8 cellular contexts compared by ENCODE assay signal in genomic region chr6:42050897-42051653, GRCh38. TPM values are rescaled to one million over a fixed set of nuclear protein-coding genes. Genes with fewer than 3 reads are reported as not detected.
DNase-seq lines count a peak whose midpoint lies in the region; ATAC-seq and TF ChIP-seq lines count a peak whose summit lies in the region.

No MANE protein-coding gene starts in this region.

- DNase-seq in MG63 (no peak), nephron progenitor cell (no peak), SK-N-DZ (ENCODE audit: low spot score) (no peak), epidermal melanocyte (ENCODE audit: insufficient read length, low spot score) (no peak), SW 1271 (lab: John Stamatoyannopoulos, UW) (no peak)

- peak overlapping the region; percentile 90 to 97 (median 94) for H3K9ac ChIP-seq in BLaER1 treated with 17β-estradiol and CSF1 and Interleukin-3, amounts not matched to agents 10 nM and 100 nM
- peak overlapping the region; percentile 65 to 90 for H3K9ac ChIP-seq in duodenal mucosa (ENCODE audit: low read depth in 1 of 2, low read length in 2 of 2)

- H3K36me3 ChIP-seq in BLaER1 treated with 17β-estradiol and CSF1 and Interleukin-3, amounts not matched to agents 10 nM and 100 nM = peaks cover 41 to 46% (median 43%) of the 10 kb centered on the region in 11 experiments
- H3K36me3 ChIP-seq in MG63 (no peaks in the 10 kb centered on the region; the same call in 1 of the 2 replicates), duodenal mucosa (ENCODE audit: control insufficient read depth in 1 of 2, insufficient read depth in 2 of 2, low read length in 2 of 2) (peaks cover 15 to 17% of the 10 kb centered on the region in 2 donors)

- H3K9me3 Mint-ChIP-seq in nephron progenitor cell = no peaks in the 10 kb centered on the region

- peaks cover 49 to 61% (median 54%) of the 10 kb centered on the region in 10 experiments for H3K4me1 ChIP-seq in BLaER1 treated with 17β-estradiol and CSF1 and Interleukin-3, amounts not matched to agents 10 nM and 100 nM
- H3K4me1 ChIP-seq in duodenal mucosa (ENCODE audit: control insufficient read depth in 1 of 2, insufficient read depth in 2 of 2, low read length in 2 of 2) = peaks cover 47 to 55% of the 10 kb centered on the region in 2 donors

- no peaks in the 10 kb centered on the region for H3K27me3 ChIP-seq in BLaER1 treated with 17β-estradiol and CSF1 and Interleukin-3, amounts not matched to agents 10 nM and 100 nM
- H3K27me3 ChIP-seq in MG63 = no peaks in the 10 kb centered on the region
- no peaks in the 10 kb centered on the region for H3K27me3 ChIP-seq in duodenal mucosa (ENCODE audit: control insufficient read depth in 1 of 2, insufficient read depth in 2 of 2, low read length in 2 of 2)

- H3K4me3 ChIP-seq in BLaER1 treated with 17β-estradiol and CSF1 and Interleukin-3, amounts not matched to agents 10 nM and 100 nM = peak overlapping the region; percentile 63 to 80 (median 71)
- H3K4me3 ChIP-seq in MG63 (peak overlapping the region; percentile 84), duodenal mucosa (ENCODE audit: low read depth in 1 of 2, low read length in 2 of 2) (peak overlapping the region; percentile 84 to 94)

- no peak for TF ChIP-seq CTCF in nephron progenitor cell (IDR thresholded peaks at IDR 0.05)

- H3K27me3 Mint-ChIP-seq in nephron progenitor cell (ENCODE audit: low read depth, poor library complexity) = peaks cover 26% of the 10 kb centered on the region

- no peaks in the 10 kb centered on the region for H3K9me3 ChIP-seq in BLaER1 treated with 17β-estradiol and CSF1 and Interleukin-3, amounts not matched to agents 10 nM and 100 nM (replicated peaks in 1 of 11)
- H3K9me3 ChIP-seq in MG63 (no peaks in the 10 kb centered on the region), duodenal mucosa (ENCODE audit: control insufficient read depth in 1 of 2, low read length in 2 of 2) (no peaks in the 10 kb centered on the region)

- peaks cover 34% of the 10 kb centered on the region for H3K4me1 Mint-ChIP-seq in nephron progenitor cell

- peaks cover 0 to 3% (median 0%) of the 10 kb centered on the region in 11 experiments; a peak in 2 of 22 replicates for H4K20me1 ChIP-seq in BLaER1 treated with 17β-estradiol and CSF1 and Interleukin-3, amounts not matched to agents 10 nM and 100 nM

- peak overlapping the region; percentile 96 for H3K4me3 Mint-ChIP-seq in nephron progenitor cell

- H3K36me3 Mint-ChIP-seq in nephron progenitor cell (ENCODE audit: low read depth) = peaks cover 36% of the 10 kb centered on the region

- peak overlapping the region; percentile 40 for H3K27ac Mint-ChIP-seq in nephron progenitor cell

- H3K27ac ChIP-seq in BLaER1 treated with 17β-estradiol and CSF1 and Interleukin-3, amounts not matched to agents 10 nM and 100 nM = peak overlapping the region; percentile 88 to 98 (median 94); a peak in 21 of 22 replicates
- no peak overlapping the region for H3K27ac ChIP-seq in duodenal mucosa (ENCODE audit: low read depth, low read length)

- peak overlapping the region; percentile 82 to 99 (median 93) for H3K4me2 ChIP-seq in BLaER1 treated with 17β-estradiol and CSF1 and Interleukin-3, amounts not matched to agents 10 nM and 100 nM

- ATAC-seq in GM19455 (IDR thresholded peaks at IDR 0.05; ENCODE audit: unreplicated experiment) = no peak

RNA-seq across cellular contexts. Expression of gene TAF8, which starts 0.8 kb away (rescaled TPM):
- total RNA-seq in MG63 (2014; rRNA removed; shearing (Covaris generic); ENCODE audit: low replicate concordance) = 20.8 and 29.5 TPM in 2 replicates
- polyA plus RNA-seq in SK-N-DZ (2014; cell fraction: cytosol; rRNA removed) = 25.6 and 30.2 TPM in 2 replicates
- polyA plus RNA-seq in SK-N-DZ (2014; cell fraction: nucleus; rRNA removed) = 13.6 and 21.1 TPM in 2 replicates
